18 cellular contexts compared by ENCODE assay signal in the genomic region with DNA sequence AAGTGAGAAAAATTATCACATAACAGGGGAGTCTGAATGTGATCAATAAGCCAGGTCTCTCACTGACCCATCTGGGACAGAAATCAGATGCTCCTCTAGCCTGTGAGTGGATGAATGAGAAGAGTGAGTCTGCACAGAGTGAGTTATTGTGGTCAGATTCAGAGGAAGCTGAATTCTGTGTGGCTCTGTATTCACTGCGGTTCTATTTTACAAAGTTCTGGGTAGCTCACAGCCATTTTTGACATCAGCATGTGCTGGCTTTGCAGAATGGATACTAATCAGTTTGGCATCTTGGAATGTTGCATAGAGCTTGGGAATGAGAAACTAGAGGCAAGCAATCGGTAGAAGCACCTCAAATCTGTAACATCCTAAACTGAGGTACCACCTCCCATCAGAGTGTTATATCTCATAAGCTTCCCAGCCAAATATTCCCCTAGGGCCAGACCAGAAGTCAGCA. TPM values are rescaled to one million over a fixed set of nuclear protein-coding genes. Genes with fewer than 3 reads are reported as not detected.
DNase-seq lines count a peak whose midpoint lies in the region; ATAC-seq and TF ChIP-seq lines count a peak whose summit lies in the region.
"Had no signal": no experiment of that assay in that cellular context is flagged by ENCODE, and none has a peak within 500 bp of the region (broad histone marks: within the 10 kb centered on the region; RNA-seq: fewer than 3 reads in every experiment).

No MANE protein-coding gene starts in this region.

- peak overlapping the region; percentile 68 for H3K27ac Mint-ChIP-seq in HFFc6

- H3K36me3 Mint-ChIP-seq in HFFc6 (ENCODE audit: low read depth): no peaks in the 10 kb centered on the region

- ATAC-seq in GM21737 (IDR thresholded peaks at IDR 0.05; ENCODE audit: unreplicated experiment): no peak
- no peak for ATAC-seq in GM21619 (IDR thresholded peaks at IDR 0.05; ENCODE audit: unreplicated experiment)
- ATAC-seq: body of pancreas; GM12878; stimulated activated naive CD8-positive, alpha-beta T cell treated with anti-CD3 and anti-CD28 coated beads, Interleukin-15, Interleukin-2, amounts not matched to agents 100 U/mL and 50 U/mL, for 24 hours had no signal

- H3K4me3 Mint-ChIP-seq in HFFc6: peak overlapping the region; percentile 41

- H3K27me3 Mint-ChIP-seq in HFFc6 (ENCODE audit: insufficient read depth): peaks cover 3% of the 10 kb centered on the region; the same call in 1 of the 2 replicates

- in situ Hi-C loops in astrocyte of the spinal cord (cut with HindIII; ENCODE audit: low sequenced_read_pairs): no loop called here

- TF ChIP-seq CTCF in HFFc6 (IDR thresholded peaks at IDR 0.05): no peak
- TF ChIP-seq CTCF in astrocyte of the spinal cord (IDR thresholded peaks at IDR 0.05; ENCODE audit: low read depth, low read length): no peak

- peak; percentile 68 for DNase-seq in AG08396 (ENCODE audit: low spot score)
- DNase-seq in HFFc6: peak; percentile 72
- peak; percentile 52 for DNase-seq in astrocyte of the spinal cord (ENCODE audit: low read depth, low spot score)
- peak; percentile 2 for DNase-seq in kidney tubule cell (ENCODE audit: low spot score)
- DNase-seq in islet precursor cell: no peak
- no peak for DNase-seq in DMS114 treated with DMSO at 0.1 percent for 48 hours (lab: John Stamatoyannopoulos, UW; ENCODE audit: unreplicated experiment)
- DNase-seq: activated CD4-positive, CD25-positive, alpha-beta regulatory T cell treated with anti-CD3 and anti-CD28 coated beads, Interleukin-2, amount 50 U/mL, for 72 hours; activated gamma-delta T cell treated with Interleukin-2 at 50 U/mL for 16 hours; body of pancreas; CD8-positive, alpha-beta memory T cell; NCI-H2029; NCI-H510A; retina; SIG-M5; stimulated activated naive CD8-positive, alpha-beta T cell treated with anti-CD3 and anti-CD28 coated beads, Interleukin-15, Interleukin-2, amounts not matched to agents 100 U/mL and 50 U/mL, for 24 hours had no signal

- H3K4me3 ChIP-seq in astrocyte of the spinal cord (ENCODE audit: low read depth, low read length): no peak overlapping the region
- H3K4me3 ChIP-seq: body of pancreas, GM12878 had no signal

- H3K4me1 Mint-ChIP-seq in HFFc6 (ENCODE audit: low read depth): peaks cover 62% of the 10 kb centered on the region

- H3K9me3 Mint-ChIP-seq in HFFc6: no peaks in the 10 kb centered on the region
- H3K9me3 Mint-ChIP-seq: CD8-positive, alpha-beta memory T cell had no signal

RNA-seq across cellular contexts. Expression of gene COLGALT2, which starts 3.8 kb away (rescaled TPM):
- 1 to 10 TPM; 3.4 to 5.4 (median 4.6) TPM for total RNA-seq in HFFc6 (2021; fragmentation: NEBNext Ultra II Directional; extraction: Animal tissue kit (Norgen Biotek cat#: 25700))

RNA-seq across cellular contexts. Expression of gene TSEN15, which starts 17.8 kb away (rescaled TPM):
- total RNA-seq in HFFc6 (2021; fragmentation: NEBNext Ultra II Directional; extraction: Animal tissue kit (Norgen Biotek cat#: 25700)): 10 to 100 TPM; 32.7 to 47.0 (median 40.4) TPM

Comparison
In these comparisons a context has a peak if more than half of its experiments do, and no peak if none do; other contexts are left out.
1. DNase-seq: peak in AG08396 (single experiment), HFFc6 (single experiment), astrocyte of the spinal cord (single experiment) and kidney tubule cell (single experiment); none in islet precursor cell (single experiment) and DMS114 treated with DMSO at 0.1 percent for 48 hours (single experiment).